16 cellular contexts compared by ENCODE assay signal in genomic region chr7:134460000-134460399, GRCh38. TPM values are rescaled to one million over a fixed set of nuclear protein-coding genes. Genes with fewer than 3 reads are reported as not detected.
DNase-seq lines count a peak whose midpoint lies in the region; ATAC-seq and TF ChIP-seq lines count a peak whose summit lies in the region.
"Had no signal": no experiment of that assay in that cellular context is flagged by ENCODE, and none has a peak within 500 bp of the region (broad histone marks: within the 10 kb centered on the region; RNA-seq: fewer than 3 reads in every experiment).

No MANE protein-coding gene starts in this region.

- TF ChIP-seq CTCF in brain (conservative IDR thresholded peaks at IDR 0.05) (no peak), parathyroid adenoma (IDR thresholded peaks at IDR 0.05) (no peak)

- H3K4me1 ChIP-seq in parathyroid adenoma, result peaks cover 8% of the 10 kb centered on the region

- H2AFZ ChIP-seq in parathyroid adenoma, result peak overlapping the region; percentile 90

- H3K4me3 Mint-ChIP-seq in activated CD4-positive, alpha-beta T cell treated with anti-CD3 and anti-CD28 coated beads for 36 hours, result no peak overlapping the region
- H3K4me3 Mint-ChIP-seq in brain, result peak overlapping the region in 4 of 5 experiments; percentile 12 to 67 (median 36)

- H3K9me3 ChIP-seq in parathyroid adenoma (ENCODE audit: control insufficient read depth, low read length), result no peaks in the 10 kb centered on the region
- H3K9me3 ChIP-seq: neutrophil had no signal

- POLR2A ChIA-PET in activated CD4-positive, alpha-beta T cell treated with anti-CD3 and anti-CD28 coated beads for 36 hours (lab: Charles Lee), result no interaction called here

- intact Hi-C loops in activated CD4-positive, alpha-beta T cell treated with anti-CD3 and anti-CD28 coated beads for 36 hours (cut with DNase I, micrococcal nuclease), result loop anchor here (1.0 to 5.0 kb wide), 7 partner anchors 28 to 1378 kb away; partner anchors contain the start of genes SLC35B4 (in 2 of the 2), AGBL3 (in 1 of the 2), BPGM (in 1 of the 2) and CHCHD3 (in 1 of the 2)
- intact Hi-C loops in posterior cingulate gyrus (cut with DNase I), result no loop called here

- H3K27me3 ChIP-seq in parathyroid adenoma (ENCODE audit: control insufficient read depth, insufficient read depth, low read length), result no peaks in the 10 kb centered on the region
- H3K27me3 ChIP-seq: tibial artery had no signal

- H3K4me1 Mint-ChIP-seq in activated CD4-positive, alpha-beta T cell treated with anti-CD3 and anti-CD28 coated beads for 36 hours, result peaks cover 41% of the 10 kb centered on the region
- H3K4me1 Mint-ChIP-seq in brain, result peaks cover 38% of the 10 kb centered on the region

- H3K9ac ChIP-seq in parathyroid adenoma, result no peak overlapping the region

- H3K36me3 ChIP-seq in parathyroid adenoma (ENCODE audit: control insufficient read depth, insufficient read depth, low read length), result no peaks in the 10 kb centered on the region
- H3K36me3 ChIP-seq: neutrophil had no signal

- DNase-seq in activated CD4-positive, alpha-beta T cell treated with anti-CD3 and anti-CD28 coated beads for 36 hours, result no peak
- no peak for DNase-seq in activated CD4-positive, alpha-beta T cell treated with anti-CD3 and anti-CD28 coated beads for 48 hours
- DNase-seq in NCI-H2171 treated with DMSO at 0.1 percent for 48 hours (lab: John Stamatoyannopoulos, UW) (peak; percentile 75), posterior cingulate gyrus (no peak), HK-2 (ENCODE audit: unreplicated experiment) (no peak), C1 segment of cervical spinal cord (lab: John Stamatoyannopoulos, UW) (no peak)
- DNase-seq: activated CD8-positive, alpha-beta memory T cell treated with anti-CD3 and anti-CD28 coated beads, Interleukin-2, amount 10 ng/mL, durations not matched to agents 7 days and 5 days; aorta; effector CD4-positive, alpha-beta T cell; head of caudate nucleus; spleen; tibial artery had no signal

- ATAC-seq in activated CD4-positive, alpha-beta T cell treated with anti-CD3 and anti-CD28 coated beads for 36 hours, result no peak

- H3K27me3 Mint-ChIP-seq in activated CD4-positive, alpha-beta T cell treated with anti-CD3 and anti-CD28 coated beads for 36 hours, result no peaks in the 10 kb centered on the region
- H3K27me3 Mint-ChIP-seq in brain, result peaks cover 13% of the 10 kb centered on the region
- H3K27me3 Mint-ChIP-seq: activated CD8-positive, alpha-beta memory T cell treated with anti-CD3 and anti-CD28 coated beads, Interleukin-2, amount 10 ng/mL, durations not matched to agents 7 days and 5 days; IgD-negative memory B cell had no signal

- H3K79me2 ChIP-seq in parathyroid adenoma, result peaks cover 7% of the 10 kb centered on the region

- no peak overlapping the region for H3K27ac ChIP-seq in parathyroid adenoma
- H3K27ac ChIP-seq: neutrophil had no signal

- CTCF ChIA-PET in activated CD4-positive, alpha-beta T cell treated with anti-CD3 and anti-CD28 coated beads for 36 hours (lab: Charles Lee), result interaction anchor here (0.5 to 4.4 kb wide), 3 partner anchors 13 to 458 kb away, joined by 3 to 30 read pairs (median 9); no protein-coding TSS in a partner anchor

- peak overlapping the region; percentile 34 for H3K27ac Mint-ChIP-seq in activated CD4-positive, alpha-beta T cell treated with anti-CD3 and anti-CD28 coated beads for 36 hours
- no peak overlapping the region for H3K27ac Mint-ChIP-seq in brain

- H3K4me3 ChIP-seq in parathyroid adenoma (ENCODE audit: low read depth, low read length), result no peak overlapping the region

- no peak overlapping the region for H3K4me2 ChIP-seq in parathyroid adenoma (ENCODE audit: low read length)

- H3K36me3 Mint-ChIP-seq in activated CD4-positive, alpha-beta T cell treated with anti-CD3 and anti-CD28 coated beads for 36 hours (ENCODE audit: low read depth), result peaks cover 20% of the 10 kb centered on the region
- peaks cover 34% of the 10 kb centered on the region for H3K36me3 Mint-ChIP-seq in brain
- H3K36me3 Mint-ChIP-seq: IgD-negative memory B cell had no signal

- peaks cover 7% of the 10 kb centered on the region for H3K9me3 Mint-ChIP-seq in activated CD4-positive, alpha-beta T cell treated with anti-CD3 and anti-CD28 coated beads for 36 hours (ENCODE audit: low read depth)
- peaks cover 9 to 14% (median 14%) of the 10 kb centered on the region in 5 experiments for H3K9me3 Mint-ChIP-seq in brain

RNA-seq across cellular contexts. Expression of gene AKR1B1, which starts 1.1 kb away (rescaled TPM):
- 100 to 1,000 TPM in 1 of 2 experiments, 10 to 100 TPM in 1; 88.1 to 120 TPM for total RNA-seq in activated CD4-positive, alpha-beta T cell treated with anti-CD3 and anti-CD28 coated beads for 36 hours
- 171 TPM for polyA plus RNA-seq in brain (ENCODE audit: insufficient read depth, low read depth, low replicate concordance)
